In genomic region chr11:58578136-58578634, GRCh38 we compare ENCODE assay signal across 8 cellular contexts. TPM values are rescaled to one million over a fixed set of nuclear protein-coding genes. Genes with fewer than 3 reads are reported as not detected.
DNase-seq lines count a peak whose midpoint lies in the region; ATAC-seq, FAIRE-seq and TF ChIP-seq lines count a peak whose summit lies in the region.

No MANE protein-coding gene starts in this region.

- peaks cover 45 to 71% (median 65%) of the 10 kb centered on the region in 10 experiments for H3K4me1 ChIP-seq in BLaER1 treated with 17β-estradiol and CSF1 and Interleukin-3, amounts not matched to agents 10 nM and 100 nM
- peaks cover 9 to 11% of the 10 kb centered on the region in 2 donors for H3K4me1 ChIP-seq in small intestine (ENCODE audit: control insufficient read depth in 2 of 2, insufficient read depth in 1 of 2, low read depth in 1 of 2, low read length in 1 of 2)

- POLR2A ChIA-PET in activated B cell treated with CpG ODN at 0.5 μM for 24 hours (lab: Charles Lee): interaction anchor here (0.6 to 6.2 kb wide), 33 partner anchors 9 to 1153 kb away, joined by 3 to 63 read pairs (median 6); partner anchors contain the start of genes FAM111A, FAM111B, MPEG1 and OSBP

- CTCF ChIA-PET in activated B cell treated with CpG ODN at 0.5 μM for 24 hours (lab: Charles Lee): interaction anchor here (1.3 to 4.0 kb wide), 4 partner anchors 11 to 558 kb away, joined by 4 to 30 read pairs (median 10); no protein-coding TSS in a partner anchor

- H3K27ac ChIP-seq in BLaER1 treated with 17β-estradiol and CSF1 and Interleukin-3, amounts not matched to agents 10 nM and 100 nM: peak overlapping the region; percentile 98 to 100 (median 100)
- H3K27ac ChIP-seq in small intestine (ENCODE audit: low read depth in 1 of 2, low read length in 1 of 2): peak overlapping the region; percentile 97 to 100

- H3K4me3 Mint-ChIP-seq in activated B cell treated with CpG ODN at 0.5 μM for 24 hours: peak overlapping the region; percentile 96

- peak overlapping the region; percentile 83 to 96 (median 89) for H3K4me2 ChIP-seq in BLaER1 treated with 17β-estradiol and CSF1 and Interleukin-3, amounts not matched to agents 10 nM and 100 nM

- peaks cover 24 to 35% (median 33%) of the 10 kb centered on the region in 11 experiments; a peak in 20 of 22 replicates for H4K20me1 ChIP-seq in BLaER1 treated with 17β-estradiol and CSF1 and Interleukin-3, amounts not matched to agents 10 nM and 100 nM

- no peak for TF ChIP-seq CTCF in activated B cell treated with CpG ODN at 0.5 μM for 24 hours (IDR thresholded peaks at IDR 0.05)

- H3K27me3 ChIP-seq in BLaER1 treated with 17β-estradiol and CSF1 and Interleukin-3, amounts not matched to agents 10 nM and 100 nM: no peaks in the 10 kb centered on the region
- no peaks in the 10 kb centered on the region for H3K27me3 ChIP-seq in small intestine (ENCODE audit: control insufficient read depth in 2 of 2, insufficient read depth in 2 of 2, low read length in 2 of 2)

- H3K9me3 ChIP-seq in BLaER1 treated with 17β-estradiol and CSF1 and Interleukin-3, amounts not matched to agents 10 nM and 100 nM (replicated peaks in 1 of 11): no peaks in the 10 kb centered on the region
- H3K9me3 ChIP-seq in small intestine (ENCODE audit: control insufficient read depth, low read depth): no peaks in the 10 kb centered on the region

- peaks cover 0 to 16% (median 9%) of the 10 kb centered on the region in 11 experiments; a peak in 18 of 22 replicates for H3K36me3 ChIP-seq in BLaER1 treated with 17β-estradiol and CSF1 and Interleukin-3, amounts not matched to agents 10 nM and 100 nM
- peaks cover 0 to 1% of the 10 kb centered on the region in 2 donors for H3K36me3 ChIP-seq in small intestine (ENCODE audit: control insufficient read depth in 2 of 2, insufficient read depth in 2 of 2, low read length in 2 of 2)

- intact Hi-C loops in activated B cell treated with CpG ODN at 0.5 μM for 24 hours (cut with micrococcal nuclease): loop anchor here (1.0 to 5.0 kb wide), 13 partner anchors 69 to 1253 kb away; partner anchors contain the start of genes CLP1, FAM111A, MED19 and PATL1

- ATAC-seq in HG02938 (IDR thresholded peaks at IDR 0.05; ENCODE audit: unreplicated experiment) (peak; percentile 10), activated B cell treated with CpG ODN at 0.5 μM for 24 hours (ENCODE audit: low read depth) (peak; percentile 16), GM21619 (IDR thresholded peaks at IDR 0.05; ENCODE audit: unreplicated experiment) (no peak)

- no peaks in the 10 kb centered on the region for H3K27me3 Mint-ChIP-seq in activated B cell treated with CpG ODN at 0.5 μM for 24 hours

- peaks cover 84% of the 10 kb centered on the region for H3K4me1 Mint-ChIP-seq in activated B cell treated with CpG ODN at 0.5 μM for 24 hours

- peak overlapping the region; percentile 98 to 100 (median 100) for H3K9ac ChIP-seq in BLaER1 treated with 17β-estradiol and CSF1 and Interleukin-3, amounts not matched to agents 10 nM and 100 nM

- peak overlapping the region; percentile 100 for H3K27ac Mint-ChIP-seq in activated B cell treated with CpG ODN at 0.5 μM for 24 hours

- peaks cover 54% of the 10 kb centered on the region for H3K36me3 Mint-ChIP-seq in activated B cell treated with CpG ODN at 0.5 μM for 24 hours (ENCODE audit: low read depth)

- 0 to 1% (median 1%) methylated on average over 33 of the region's 33 CpGs for WGBS in small intestine, 3 donors

- FAIRE-seq in small intestine (lab: Jason Lieb, UNC): peak; percentile 88

- DNase-seq in NCI-H226: peak; percentile 99
- peak; percentile 82 for DNase-seq in activated B cell treated with CpG ODN at 0.5 μM for 24 hours
- DNase-seq in central memory CD4-positive, alpha-beta T cell: peak; percentile 97
- peak; percentile 69 for DNase-seq in iPS-NIHi7 (ENCODE audit: extremely low spot score)
- DNase-seq in small intestine: peak; percentile 99

- H3K9me3 Mint-ChIP-seq in activated B cell treated with CpG ODN at 0.5 μM for 24 hours: no peaks in the 10 kb centered on the region

- H3K4me3 ChIP-seq in BLaER1 treated with 17β-estradiol and CSF1 and Interleukin-3, amounts not matched to agents 10 nM and 100 nM: peak overlapping the region; percentile 67 to 98 (median 84)
- peak overlapping the region; percentile 90 to 99 for H3K4me3 ChIP-seq in small intestine (ENCODE audit: low read depth in 1 of 2, low read length in 2 of 2)

RNA-seq across cellular contexts. Expression of gene ZFP91, which starts 0.7 kb away (rescaled TPM):
- 50.8 and 52.9 TPM in 2 replicates for total RNA-seq in activated B cell treated with CpG ODN at 0.5 μM for 24 hours
- 10 to 100 TPM; 24.8 to 31.0 (median 24.9) TPM for polyA plus RNA-seq in small intestine

RNA-seq across cellular contexts. Expression of gene LPXN, which starts 2.5 kb away (rescaled TPM):
- total RNA-seq in activated B cell treated with CpG ODN at 0.5 μM for 24 hours: 279 and 284 TPM in 2 replicates
- polyA plus RNA-seq in small intestine: 10 to 100 TPM in 1 of 3 donors, 1 to 10 TPM in 2; 5.3 to 10.3 (median 6.9) TPM

RNA-seq across cellular contexts. Expression of gene CNTF, which starts 44.3 kb away (rescaled TPM):
- total RNA-seq in activated B cell treated with CpG ODN at 0.5 μM for 24 hours: 3.2 and 3.9 TPM in 2 replicates
- under 1 TPM in 1 of 3 donors, not detected in 2; 0.63 TPM for polyA plus RNA-seq in small intestine
